ENCODE assay signal across 8 cellular contexts in the genomic region with DNA sequence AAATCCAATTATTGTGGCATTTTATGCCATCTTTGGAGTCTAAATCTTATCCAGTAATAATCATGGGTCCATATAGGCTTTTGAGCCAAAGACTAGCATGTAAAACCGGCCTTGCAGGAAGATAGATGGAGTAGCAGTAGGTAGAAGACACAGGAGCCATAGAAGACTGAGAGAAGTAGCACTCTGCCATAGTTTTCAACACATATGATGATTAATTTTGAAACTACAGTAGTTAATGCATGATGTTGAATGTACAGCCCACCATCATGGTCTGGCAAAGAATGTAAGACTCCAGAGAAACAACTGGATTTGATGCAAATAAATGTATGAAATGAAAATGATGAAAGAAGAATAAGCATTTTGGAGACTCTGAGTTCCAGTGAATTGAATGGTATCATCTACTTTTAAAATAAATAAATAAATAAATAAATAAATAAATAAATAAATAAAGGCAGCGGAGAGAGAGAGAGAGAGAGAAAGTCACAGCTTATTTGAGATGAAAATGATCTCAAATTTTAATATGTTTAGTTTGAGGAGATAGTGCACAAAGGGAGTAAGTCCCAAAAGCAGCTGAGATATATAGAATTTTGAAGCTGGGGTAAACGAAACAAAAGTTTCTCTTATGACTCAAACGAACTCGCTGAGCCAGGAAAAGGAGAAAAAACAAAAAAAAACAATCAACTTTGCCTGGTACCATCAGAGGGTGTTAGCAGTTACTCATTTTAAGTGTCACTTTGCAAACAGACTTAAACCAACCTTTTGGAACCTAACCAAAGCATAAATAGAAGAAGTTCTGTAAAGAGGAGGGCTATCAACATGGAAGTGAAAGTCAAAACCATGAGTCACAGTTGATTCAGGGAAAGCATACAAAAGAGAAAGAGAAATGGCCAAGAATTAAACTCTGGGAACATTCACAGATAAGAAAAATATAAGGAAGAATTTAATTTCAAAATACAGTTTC.
DNase-seq lines count a peak whose midpoint lies in the region; ATAC-seq and TF ChIP-seq lines count a peak whose summit lies in the region.

No MANE protein-coding gene starts in this region.

- POLR2A ChIA-PET in HEK293 (lab: Yijun Ruan, JAX), result no interaction called here
- POLR2A ChIA-PET in naive thymus-derived CD4-positive, alpha-beta T cell (lab: Charles Lee), result no interaction called here
- POLR2A ChIA-PET in OCI-LY7 (lab: Charles Lee), result interaction anchor here (1.4 kb wide), 1 partner anchor 10 kb away, joined by 6 read pairs; no protein-coding TSS in a partner anchor
- POLR2A ChIA-PET in CD8-positive, alpha-beta T cell (lab: Charles Lee), result no interaction called here

- H3K4me2 ChIP-seq in MM.1S (ENCODE audit: low read depth, low read length) (peak overlapping the region; percentile 43; the same call in 1 of the 2 replicates), OCI-LY7 (ENCODE audit: low read length) (no peak overlapping the region)

- H3K27me3 ChIP-seq in MM.1S (replicated peaks; ENCODE audit: insufficient read depth, low read length), result no peaks in the 10 kb centered on the region
- no peaks in the 10 kb centered on the region for H3K27me3 ChIP-seq in naive thymus-derived CD4-positive, alpha-beta T cell (ENCODE audit: control insufficient read depth in 2 of 2, insufficient read depth in 2 of 2, low read length in 2 of 2)
- no peaks in the 10 kb centered on the region for H3K27me3 ChIP-seq in CD8-positive, alpha-beta T cell (ENCODE audit: insufficient read depth, low read length)

- intact Hi-C loops in naive thymus-derived CD4-positive, alpha-beta T cell (cut with micrococcal nuclease), result no loop called here
- intact Hi-C loops in OCI-LY7 (cut with micrococcal nuclease; ENCODE audit: unreplicated experiment), result no loop called here
- intact Hi-C loops in CD8-positive, alpha-beta T cell (cut with DNase I, micrococcal nuclease), result no loop called here

- no peaks in the 10 kb centered on the region for H3K27me3 Mint-ChIP-seq in naive thymus-derived CD4-positive, alpha-beta T cell
- no peaks in the 10 kb centered on the region for H3K27me3 Mint-ChIP-seq in CD8-positive, alpha-beta T cell (ENCODE audit: low read depth)

- H3K9me2 ChIP-seq in MM.1S (replicated peaks; ENCODE audit: insufficient read depth, low read length), result no peaks in the 10 kb centered on the region
- H3K9me2 ChIP-seq in OCI-LY7 (ENCODE audit: insufficient read depth, low read length), result no peaks in the 10 kb centered on the region

- H3F3A ChIP-seq in MM.1S (ENCODE audit: insufficient read depth, low read length), result no peaks in the 10 kb centered on the region

- no peaks in the 10 kb centered on the region for H3K79me2 ChIP-seq in MM.1S (ENCODE audit: low read length)
- H3K79me2 ChIP-seq in OCI-LY7 (ENCODE audit: insufficient read depth, low read depth, low read length), result no peaks in the 10 kb centered on the region

- no peaks in the 10 kb centered on the region for H3K4me1 ChIP-seq in HEK293 (ENCODE audit: control insufficient read depth, insufficient read depth, low read length)
- 0 out of 2 replicates have a peak, but pooled peaks cover under 1% of the 10 kb centered on the region for H3K4me1 ChIP-seq in MM.1S (ENCODE audit: low read length)
- no peaks in the 10 kb centered on the region for H3K4me1 ChIP-seq in naive thymus-derived CD4-positive, alpha-beta T cell (ENCODE audit: control insufficient read depth in 2 of 2, insufficient read depth in 2 of 2, low read length in 2 of 2)
- H3K4me1 ChIP-seq in OCI-LY7 (ENCODE audit: insufficient read depth, low read length, poor library complexity, severe bottlenecking), result no peaks in the 10 kb centered on the region
- no peaks in the 10 kb centered on the region for H3K4me1 ChIP-seq in CD8-positive, alpha-beta T cell (ENCODE audit: insufficient read depth, low read length)

- H3K4me1 Mint-ChIP-seq in naive thymus-derived CD4-positive, alpha-beta T cell, result no peaks in the 10 kb centered on the region
- H3K4me1 Mint-ChIP-seq in CD8-positive, alpha-beta T cell (ENCODE audit: low read depth), result no peaks in the 10 kb centered on the region

- H2AFZ ChIP-seq in MM.1S (ENCODE audit: low read length), result no peak overlapping the region
- no peak overlapping the region for H2AFZ ChIP-seq in OCI-LY7 (ENCODE audit: low read length)

- no peak for TF ChIP-seq CTCF in GM13977 (IDR thresholded peaks at IDR 0.05; ENCODE audit: extremely low read depth, insufficient read depth, missing control alignments)
- TF ChIP-seq CTCF in HEK293 (tag by site-specific recombination; IDR thresholded peaks at IDR 0.05), result no peak
- no peak for TF ChIP-seq CTCF in MM.1S (IDR thresholded peaks at IDR 0.05; ENCODE audit: low read length)
- TF ChIP-seq CTCF in coronary artery (IDR thresholded peaks at IDR 0.05), result no peak
- no peak for TF ChIP-seq CTCF in OCI-LY7 (conservative IDR thresholded peaks at IDR 0.05; ENCODE audit: low read length)
- no peak for TF ChIP-seq CTCF in CD8-positive, alpha-beta T cell (IDR thresholded peaks at IDR 0.05)

- H3K9me3 Mint-ChIP-seq in naive thymus-derived CD4-positive, alpha-beta T cell, result peaks cover 0 to 5% (median 0%) of the 10 kb centered on the region in 11 donors
- peaks cover 2% of the 10 kb centered on the region for H3K9me3 Mint-ChIP-seq in CD8-positive, alpha-beta T cell

- H3K36me3 Mint-ChIP-seq in naive thymus-derived CD4-positive, alpha-beta T cell, result no peaks in the 10 kb centered on the region
- H3K36me3 Mint-ChIP-seq in CD8-positive, alpha-beta T cell, result no peaks in the 10 kb centered on the region

- peak overlapping the region; percentile 19 for H3K4me3 ChIP-seq in HEK293 (ENCODE audit: low read depth, low read length)
- peak overlapping the region; percentile 27; the same call in 1 of the 2 replicates for H3K4me3 ChIP-seq in MM.1S (ENCODE audit: low read length)
- peak overlapping the region; percentile 57 for H3K4me3 ChIP-seq in coronary artery
- no peak overlapping the region for H3K4me3 ChIP-seq in naive thymus-derived CD4-positive, alpha-beta T cell (ENCODE audit: low read length)
- H3K4me3 ChIP-seq in OCI-LY7 (ENCODE audit: low read depth, low read length, poor library complexity, severe bottlenecking), result no peak overlapping the region
- H3K4me3 ChIP-seq in CD8-positive, alpha-beta T cell (ENCODE audit: low read depth, low read length), result no peak overlapping the region

- H4K20me1 ChIP-seq in MM.1S (ENCODE audit: insufficient read depth, low read length) (no peaks in the 10 kb centered on the region), OCI-LY7 (ENCODE audit: insufficient read depth, low read length) (peaks cover 3% of the 10 kb centered on the region; the same call in 1 of the 2 replicates)

- peak; percentile 82 for ATAC-seq in naive thymus-derived CD4-positive, alpha-beta T cell
- no peak for ATAC-seq in CD8-positive, alpha-beta T cell

- H3K36me3 ChIP-seq in HEK293 (ENCODE audit: control insufficient read depth in 2 of 2, insufficient read depth in 1 of 2, low read length in 2 of 2) (no peaks in the 10 kb centered on the region), MM.1S (replicated peaks; ENCODE audit: insufficient read depth, low read length) (no peaks in the 10 kb centered on the region), OCI-LY7 (ENCODE audit: insufficient read depth, low read length) (no peaks in the 10 kb centered on the region)
- H3K36me3 ChIP-seq in naive thymus-derived CD4-positive, alpha-beta T cell (ENCODE audit: control insufficient read depth in 2 of 3, insufficient read depth in 3 of 3, low read length in 3 of 3), result no peaks in the 10 kb centered on the region
- H3K36me3 ChIP-seq in CD8-positive, alpha-beta T cell (ENCODE audit: insufficient read depth, low read length), result no peaks in the 10 kb centered on the region

- no peak overlapping the region for H3K4me3 Mint-ChIP-seq in naive thymus-derived CD4-positive, alpha-beta T cell
- H3K4me3 Mint-ChIP-seq in CD8-positive, alpha-beta T cell, result no peak overlapping the region

- H3K27ac Mint-ChIP-seq in naive thymus-derived CD4-positive, alpha-beta T cell, result no peak overlapping the region
- no peak overlapping the region for H3K27ac Mint-ChIP-seq in CD8-positive, alpha-beta T cell

- CTCF ChIA-PET in HEK293 (lab: Yijun Ruan, JAX), result no interaction called here
- CTCF ChIA-PET in naive thymus-derived CD4-positive, alpha-beta T cell (lab: Charles Lee), result no interaction called here
- CTCF ChIA-PET in OCI-LY7 (lab: Charles Lee; ENCODE audit: unreplicated experiment), result no interaction called here
- CTCF ChIA-PET in CD8-positive, alpha-beta T cell (lab: Charles Lee), result no interaction called here

- in situ Hi-C loops in GM13977 (cut with MboI; ENCODE audit: low pct_unique_long_range_greater_than_20kb, low sequenced_read_pairs, unreplicated experiment), result no loop called here

- no peak overlapping the region for H3K9ac ChIP-seq in MM.1S (ENCODE audit: low read length)

- H3K27ac ChIP-seq in HEK293 (ENCODE audit: extremely low read depth, low read depth, low read length), result peak overlapping the region; percentile 39; the same call in 1 of the 2 replicates
- H3K27ac ChIP-seq in MM.1S (ENCODE audit: low read length), result no peak overlapping the region
- H3K27ac ChIP-seq in coronary artery, result peak overlapping the region in 1 of 2 donors; percentile 69
- H3K27ac ChIP-seq in naive thymus-derived CD4-positive, alpha-beta T cell (ENCODE audit: low read depth, low read length), result no peak overlapping the region
- no peak overlapping the region for H3K27ac ChIP-seq in OCI-LY7 (ENCODE audit: low read depth, low read length, poor library complexity, severe bottlenecking)
- H3K27ac ChIP-seq in CD8-positive, alpha-beta T cell (ENCODE audit: low read depth, low read length), result no peak overlapping the region

- BruUV-seq in OCI-LY7 (replicated peaks; lab: Mats Ljungman, UMichigan), result no TSS peak

- H3K9me3 ChIP-seq in HEK293 (ENCODE audit: control insufficient read depth, insufficient read depth, low read depth, low read length) (no peaks in the 10 kb centered on the region), MM.1S (replicated peaks; ENCODE audit: insufficient read depth, low read length) (no peaks in the 10 kb centered on the region), OCI-LY7 (ENCODE audit: low read length) (no peaks in the 10 kb centered on the region)
- no peaks in the 10 kb centered on the region for H3K9me3 ChIP-seq in naive thymus-derived CD4-positive, alpha-beta T cell (ENCODE audit: control insufficient read depth in 2 of 3, low read length in 3 of 3)
- no peaks in the 10 kb centered on the region for H3K9me3 ChIP-seq in CD8-positive, alpha-beta T cell (ENCODE audit: low read length)

- DNase-seq in GM13977 (ENCODE audit: low spot score), result peak; percentile 21
- DNase-seq in MM.1S, result peak; percentile 17
- DNase-seq in coronary artery (ENCODE audit: low spot score), result no peak
- DNase-seq in naive thymus-derived CD4-positive, alpha-beta T cell, result no peak
- DNase-seq in OCI-LY7 (ENCODE audit: low spot score), result no peak
- no peak for DNase-seq in stimulated activated CD8-positive, alpha-beta memory T cell treated with anti-CD3 and anti-CD28 coated beads, Interleukin-4, amount 100 ng/mL, for 48 hours
- DNase-seq in CD8-positive, alpha-beta T cell, result no peak

TF ChIP-seq in HEK293, 187 proteins besides CTCF, POLR2A, EP300 and RAD21 (continues in another document):
- TF ChIP-seq ZNF660 (tag by site-specific recombination; IDR thresholded peaks at IDR 0.05) (peak; percentile 95), ZNF214 (tag by site-specific recombination; IDR thresholded peaks at IDR 0.05; ENCODE audit: borderline replicate concordance) (no peak), SETDB1 (IDR thresholded peaks at IDR 0.05; ENCODE audit: insufficient read length, low read length) (no peak), ZNF341 (tag by site-specific recombination; IDR thresholded peaks at IDR 0.05; ENCODE audit: low read depth) (no peak)

Comparison
In these comparisons a context has a peak if more than half of its experiments do, and no peak if none do; other contexts are left out.
1. DNase-seq: peak in GM13977 (single experiment) and MM.1S (single experiment); none in coronary artery (single experiment), naive thymus-derived CD4-positive, alpha-beta T cell (0 of 9), OCI-LY7 (single experiment), stimulated activated CD8-positive, alpha-beta memory T cell treated with anti-CD3 and anti-CD28 coated beads, Interleukin-4, amount 100 ng/mL, for 48 hours (single experiment) and CD8-positive, alpha-beta T cell (0 of 7).
2. H3K4me3 ChIP-seq: peak in HEK293 (single experiment), MM.1S (single experiment) and coronary artery (single experiment); none in naive thymus-derived CD4-positive, alpha-beta T cell (single experiment), OCI-LY7 (single experiment) and CD8-positive, alpha-beta T cell (single experiment).